In the genomic region with DNA sequence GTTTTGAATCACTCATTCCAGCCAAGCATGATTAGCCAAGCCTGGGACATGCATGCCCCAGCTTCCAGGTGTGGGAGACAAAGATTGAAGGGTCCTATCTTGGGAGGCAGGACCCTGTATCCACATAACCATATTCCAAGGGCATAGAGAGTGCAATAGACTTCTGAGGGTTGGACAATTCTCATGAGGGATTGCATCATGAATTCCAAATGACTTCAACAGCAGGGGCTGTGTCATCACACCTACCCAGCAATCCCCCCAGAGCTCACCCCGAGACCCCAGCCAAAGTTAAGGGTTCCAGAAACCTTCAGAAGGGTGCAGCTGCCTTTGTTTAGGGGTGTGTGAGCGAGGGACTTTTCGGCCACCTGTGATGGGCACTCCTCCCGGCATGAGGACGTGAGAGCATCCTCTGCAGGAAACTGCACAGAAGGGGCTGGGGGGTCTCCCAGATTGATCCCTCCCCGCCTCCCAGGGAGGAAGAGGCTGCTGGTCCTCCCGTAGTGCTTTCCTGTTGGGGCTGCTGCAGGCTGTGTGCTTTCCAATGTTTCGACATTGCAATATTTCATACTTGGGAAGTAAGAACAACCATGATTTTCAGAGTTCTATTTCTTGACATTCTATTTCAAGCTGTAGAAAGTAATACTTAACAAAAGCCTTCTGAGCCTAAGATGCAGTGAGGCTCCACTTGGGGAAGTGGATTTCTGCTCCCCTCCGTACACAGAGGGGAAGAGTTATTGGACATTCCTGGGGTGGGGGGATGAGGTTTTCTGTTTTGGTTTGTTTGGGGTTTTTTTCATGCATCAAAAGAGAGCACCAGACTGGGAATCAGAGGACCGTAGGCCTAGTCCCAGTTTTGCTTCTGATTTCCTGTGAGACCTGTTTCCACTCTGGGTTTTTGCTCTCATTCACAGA, we compare ENCODE assay signal across 12 cellular contexts.
"Had no signal": no experiment of that assay in that cellular context is flagged by ENCODE, and none has a peak within 500 bp of the region (broad histone marks: within the 10 kb centered on the region; RNA-seq: fewer than 3 reads in every experiment).

No MANE protein-coding gene starts in this region.

- H3K27ac ChIP-seq: prostate gland, upper lobe of right lung had no signal

- ATAC-seq: sciatic nerve, upper lobe of right lung had no signal

- H3K4me3 ChIP-seq: esophagus squamous epithelium, prostate gland, upper lobe of right lung had no signal

- H3K4me3 Mint-ChIP-seq: activated naive CD8-positive, alpha-beta T cell treated with anti-CD3 and anti-CD28 coated beads, Interleukin-2, amount 10 ng/mL, durations not matched to agents 7 days and 5 days had no signal

- H3K36me3 ChIP-seq: esophagus squamous epithelium, prostate gland, upper lobe of right lung had no signal

- H3K27ac Mint-ChIP-seq: activated naive CD8-positive, alpha-beta T cell treated with anti-CD3 and anti-CD28 coated beads, Interleukin-2, amount 10 ng/mL, durations not matched to agents 7 days and 5 days had no signal

- H3K9me3 Mint-ChIP-seq: activated naive CD8-positive, alpha-beta T cell treated with anti-CD3 and anti-CD28 coated beads, Interleukin-2, amount 10 ng/mL, durations not matched to agents 7 days and 5 days had no signal

- H3K9me3 ChIP-seq: esophagus squamous epithelium, prostate gland, upper lobe of right lung had no signal

- H3K27me3 Mint-ChIP-seq: activated naive CD8-positive, alpha-beta T cell treated with anti-CD3 and anti-CD28 coated beads, Interleukin-2, amount 10 ng/mL, durations not matched to agents 7 days and 5 days had no signal

- DNase-seq: activated CD4-positive, alpha-beta T cell treated with anti-CD3 and anti-CD28 coated beads for 1 hour; activated CD4-positive, alpha-beta T cell treated with anti-CD3 and anti-CD28 coated beads, Interleukin-2, amount 50 U/mL, for 48 hours; activated naive CD8-positive, alpha-beta T cell treated with anti-CD3 and anti-CD28 coated beads, Interleukin-2, amount 10 ng/mL, durations not matched to agents 7 days and 5 days; aorta; esophagus squamous epithelium; foreskin fibroblast; stimulated activated CD4-positive, alpha-beta T cell treated with anti-CD3 and anti-CD28 coated beads, Interleukin-12 subunit alpha, Interleukin-12 subunit beta, amount 100 ng/mL, for 4 hours; stimulated activated naive CD4-positive, alpha-beta T cell treated with Interleukin-2 at 50 U/mL for 16 hours; SW 1271; upper lobe of right lung had no signal

- H3K36me3 Mint-ChIP-seq: activated naive CD8-positive, alpha-beta T cell treated with anti-CD3 and anti-CD28 coated beads, Interleukin-2, amount 10 ng/mL, durations not matched to agents 7 days and 5 days had no signal
